7 cellular contexts compared by ENCODE assay signal in genomic region chr6:32685603-32686002, GRCh38. TPM values are rescaled to one million over a fixed set of nuclear protein-coding genes. Genes with fewer than 3 reads are reported as not detected.
DNase-seq lines count a peak whose midpoint lies in the region; ATAC-seq and TF ChIP-seq lines count a peak whose summit lies in the region.

No MANE protein-coding gene starts in this region.

- peak overlapping the region; percentile 78 for H3K4me3 Mint-ChIP-seq in memory B cell

- H3F3A ChIP-seq in PC-9 (ENCODE audit: insufficient read depth, low read depth): no peaks in the 10 kb centered on the region

- CTCF ChIA-PET in OCI-LY7 (lab: Charles Lee; ENCODE audit: unreplicated experiment) (no interaction called here), PC-9 (lab: Charles Lee) (interaction anchor here (0.5 kb wide), 1 partner anchor 254 kb away, joined by 8 read pairs; no protein-coding TSS in a partner anchor)

- H3K79me2 ChIP-seq in OCI-LY7 (ENCODE audit: insufficient read depth, low read depth, low read length) (no peaks in the 10 kb centered on the region), PC-9 (ENCODE audit: low read depth) (no peaks in the 10 kb centered on the region)

- ATAC-seq in GM18907 (IDR thresholded peaks at IDR 0.05; ENCODE audit: unreplicated experiment) (peak; percentile 82), HG02610 (IDR thresholded peaks at IDR 0.05; ENCODE audit: unreplicated experiment) (peak; percentile 74), memory B cell (ENCODE audit: low read depth) (peak; percentile 78)

- H4K20me1 ChIP-seq in OCI-LY7 (ENCODE audit: insufficient read depth, low read length) (no peaks in the 10 kb centered on the region), PC-9 (ENCODE audit: insufficient read depth) (no peaks in the 10 kb centered on the region)

- H3K36me3 ChIP-seq in OCI-LY7 (ENCODE audit: insufficient read depth, low read length): no peaks in the 10 kb centered on the region
- H3K36me3 ChIP-seq in PC-9 (ENCODE audit: low read depth): no peaks in the 10 kb centered on the region

- H3K27me3 ChIP-seq in PC-9 (ENCODE audit: insufficient read depth, low read depth): peaks cover 11% of the 10 kb centered on the region; the same call in 1 of the 2 replicates

- no peaks in the 10 kb centered on the region for H3K9me3 ChIP-seq in OCI-LY7 (ENCODE audit: low read length)
- no peaks in the 10 kb centered on the region for H3K9me3 ChIP-seq in PC-9 (ENCODE audit: insufficient read depth, low read depth)

- peak overlapping the region; percentile 42 for H3K4me2 ChIP-seq in OCI-LY7 (ENCODE audit: low read length)
- H3K4me2 ChIP-seq in PC-9: no peak overlapping the region

- no peaks in the 10 kb centered on the region for H3K27me3 Mint-ChIP-seq in memory B cell

- peaks cover 46% of the 10 kb centered on the region for H3K4me1 Mint-ChIP-seq in memory B cell

- no TSS peak for BruUV-seq in OCI-LY7 (replicated peaks; lab: Mats Ljungman, UMichigan)
- BruUV-seq in PC-9 (replicated peaks; lab: Mats Ljungman, UMichigan): no TSS peak

- peak overlapping the region; percentile 98 for H3K27ac Mint-ChIP-seq in memory B cell

- H3K4me3 ChIP-seq in OCI-LY7 (ENCODE audit: low read depth, low read length, poor library complexity, severe bottlenecking) (no peak overlapping the region), PC-9 (no peak overlapping the region)

- peaks cover 49% of the 10 kb centered on the region for H3K4me1 ChIP-seq in OCI-LY7 (ENCODE audit: insufficient read depth, low read length, poor library complexity, severe bottlenecking)
- no peaks in the 10 kb centered on the region for H3K4me1 ChIP-seq in PC-9 (replicated peaks; ENCODE audit: insufficient read depth)

- H3K9me3 Mint-ChIP-seq in memory B cell: peaks cover 2% of the 10 kb centered on the region

- peaks cover 10% of the 10 kb centered on the region for H3K36me3 Mint-ChIP-seq in memory B cell

- peak overlapping the region; percentile 64; the same call in 1 of the 2 replicates for H2AFZ ChIP-seq in OCI-LY7 (ENCODE audit: low read length)
- H2AFZ ChIP-seq in PC-9: no peak overlapping the region

- DNase-seq in OCI-LY7 (ENCODE audit: low spot score): peak; percentile 66
- DNase-seq in memory B cell (ENCODE audit: low spot score in 2 of 2): peak in 1 of 2 donors; percentile 51
- no peak for DNase-seq in NCI-H1048 (lab: John Stamatoyannopoulos, UW)
- no peak for DNase-seq in GM19238 (ENCODE audit: insufficient read length, low spot score)
- DNase-seq in PC-9: no peak

- POLR2A ChIA-PET in OCI-LY7 (lab: Charles Lee) (interaction anchor here (0.6 kb wide), 4 partner anchors 100 to 963 kb away, joined by 4 to 5 read pairs (median 4); no protein-coding TSS in a partner anchor), PC-9 (lab: Charles Lee; ENCODE audit: unreplicated experiment) (no interaction called here)

- TF ChIP-seq CTCF in OCI-LY7 (conservative IDR thresholded peaks at IDR 0.05; ENCODE audit: low read length) (no peak), PC-9 (conservative IDR thresholded peaks at IDR 0.05) (no peak)

- peak overlapping the region; percentile 48 for H3K27ac ChIP-seq in OCI-LY7 (ENCODE audit: low read depth, low read length, poor library complexity, severe bottlenecking)
- no peak overlapping the region for H3K27ac ChIP-seq in PC-9

- H3K9me2 ChIP-seq in OCI-LY7 (ENCODE audit: insufficient read depth, low read length) (no peaks in the 10 kb centered on the region), PC-9 (ENCODE audit: insufficient read depth) (no peaks in the 10 kb centered on the region)

- intact Hi-C loops in OCI-LY7 (cut with micrococcal nuclease; ENCODE audit: unreplicated experiment): no loop called here
- intact Hi-C loops in PC-9 (cut with micrococcal nuclease; ENCODE audit: unreplicated experiment): no loop called here

RNA-seq across cellular contexts. Expression of gene HLA-DQB1, which starts 19.1 kb away (rescaled TPM):
- 1.2 and 10.5 TPM in 2 replicates for total RNA-seq in OCI-LY7 (2014; rRNA removed; shearing (Covaris generic))
- 16.5 and 20.9 TPM in 2 replicates for total RNA-seq in OCI-LY7 (2022)
- total RNA-seq in PC-9 (2021): 3.8 and 5.9 TPM in 2 replicates

RNA-seq across cellular contexts. Expression of gene HLA-DQA1, which starts 48.4 kb away (rescaled TPM):
- total RNA-seq in OCI-LY7 (2014; rRNA removed; shearing (Covaris generic)): 0.79 and 1.6 TPM in 2 replicates
- 31.2 and 32.3 TPM in 2 replicates for total RNA-seq in OCI-LY7 (2022)
- total RNA-seq in PC-9 (2021): not detected in 2 replicates

RNA-seq across cellular contexts. Expression of gene HLA-DQA2, which starts 55.6 kb away (rescaled TPM):
- 0.13 TPM in 1 of 2 replicates, not detected in the other for total RNA-seq in OCI-LY7 (2014; rRNA removed; shearing (Covaris generic))
- 3.3 and 3.6 TPM in 2 replicates for total RNA-seq in OCI-LY7 (2022)
- total RNA-seq in PC-9 (2021): not detected in 2 replicates
